In the genomic region with DNA sequence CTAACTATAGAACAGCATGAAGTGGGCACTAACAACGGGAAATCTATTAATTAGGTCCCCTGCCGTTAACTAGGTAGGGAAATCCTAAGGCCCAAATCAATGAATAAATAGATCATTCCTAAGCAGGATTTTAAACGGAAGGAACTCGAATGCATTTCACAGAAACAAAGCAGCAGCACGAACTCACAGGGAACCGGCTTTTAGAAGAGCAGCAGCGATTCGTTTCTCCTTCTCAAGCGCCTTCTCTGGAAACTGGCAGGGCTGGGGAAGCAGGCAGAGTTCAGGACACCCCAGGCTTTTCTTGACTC, we compare ENCODE assay signal across 7 cellular contexts. TPM values are rescaled to one million over a fixed set of nuclear protein-coding genes. Genes with fewer than 3 reads are reported as not detected.
DNase-seq lines count a peak whose midpoint lies in the region; ATAC-seq and TF ChIP-seq lines count a peak whose summit lies in the region.

No MANE protein-coding gene starts in this region.

- H3K9me3 ChIP-seq in KOPT-K1 (ENCODE audit: insufficient read depth, low read length, poor library complexity, severe bottlenecking): peaks cover 32% of the 10 kb centered on the region
- no peaks in the 10 kb centered on the region for H3K9me3 ChIP-seq in sigmoid colon

- intact Hi-C loops in sigmoid colon (cut with DNase I): loop anchor here (2.0 to 10.0 kb wide), 2 partner anchors 38 to 440 kb away; a partner anchor contains a TSS

- H3K27me3 ChIP-seq in sigmoid colon: no peaks in the 10 kb centered on the region

- peak; percentile 52 for DNase-seq in GM03348 (ENCODE audit: low spot score)
- DNase-seq in activated T-cell treated with anti-CD3 and anti-CD28 coated beads, Interleukin-2, amount 50 U/mL, for 4 hours: no peak
- DNase-seq in hepatic stellate cell (ENCODE audit: low spot score): peak; percentile 41
- no peak for DNase-seq in sigmoid colon

- H3K4me1 Mint-ChIP-seq in activated T-cell treated with anti-CD3 and anti-CD28 coated beads, Interleukin-2, amount 50 U/mL, for 4 hours (ENCODE audit: low read depth): peaks cover 33% of the 10 kb centered on the region

- peaks cover 2 to 25% (median 19%) of the 10 kb centered on the region in 4 donors for H3K4me1 ChIP-seq in sigmoid colon

- no peak for TF ChIP-seq CTCF in sigmoid colon (IDR thresholded peaks at IDR 0.05)

- TF ChIP-seq EP300 in sigmoid colon (IDR thresholded peaks at IDR 0.05): no peak

- peak in 1 of 2 donors; percentile 8 for ATAC-seq in activated T-cell treated with anti-CD3 and anti-CD28 coated beads, Interleukin-2, amount 50 U/mL, for 4 hours
- ATAC-seq in HG03139 (IDR thresholded peaks at IDR 0.05; ENCODE audit: unreplicated experiment): no peak
- no peak for ATAC-seq in GM19023 (IDR thresholded peaks at IDR 0.05; ENCODE audit: unreplicated experiment)

- H3K4me3 Mint-ChIP-seq in activated T-cell treated with anti-CD3 and anti-CD28 coated beads, Interleukin-2, amount 50 U/mL, for 4 hours: peak overlapping the region; percentile 95

- H3K36me3 Mint-ChIP-seq in activated T-cell treated with anti-CD3 and anti-CD28 coated beads, Interleukin-2, amount 50 U/mL, for 4 hours (ENCODE audit: insufficient read depth): peaks cover 9% of the 10 kb centered on the region

- no peaks in the 10 kb centered on the region for H3K27me3 Mint-ChIP-seq in activated T-cell treated with anti-CD3 and anti-CD28 coated beads, Interleukin-2, amount 50 U/mL, for 4 hours (ENCODE audit: low read depth)

- H3K36me3 ChIP-seq in KOPT-K1 (ENCODE audit: insufficient read depth, low read length) (peaks cover 34% of the 10 kb centered on the region), sigmoid colon (peaks cover 0 to 6% (median 3%) of the 10 kb centered on the region in 4 donors)

- H3K4me3 ChIP-seq in sigmoid colon: peak overlapping the region; percentile 72 to 83 (median 78)

- peaks cover 7% of the 10 kb centered on the region for H3K9me3 Mint-ChIP-seq in activated T-cell treated with anti-CD3 and anti-CD28 coated beads, Interleukin-2, amount 50 U/mL, for 4 hours

- no peak for TF ChIP-seq POLR2A in sigmoid colon (IDR thresholded peaks at IDR 0.05)

- 1% methylated on average over 9 of the region's 9 CpGs for whole genome bisulfite sequencing in sigmoid colon, 2 donors

- H3K27ac ChIP-seq in KOPT-K1 (ENCODE audit: low read depth, low read length, poor library complexity, severe bottlenecking) (peak overlapping the region; percentile 91), sigmoid colon (peak overlapping the region; percentile 91 to 94 (median 94))

RNA-seq across cellular contexts. Expression of a gene that starts 0.8 kb away (rescaled TPM):
- 1 to 10 TPM; 4.1 to 4.2 (median 4.1) TPM for total RNA-seq in activated T-cell treated with anti-CD3 and anti-CD28 coated beads, Interleukin-2, amount 50 U/mL, for 4 hours
- 10 to 100 TPM in 3 of 4 donors, 1 to 10 TPM in 1; 8.3 to 26.7 (median 21.9) TPM for total RNA-seq in sigmoid colon
- polyA plus RNA-seq in sigmoid colon: 1 to 10 TPM; 2.1 to 3.5 (median 2.4) TPM

RNA-seq across cellular contexts. Expression of a gene that starts 59.8 kb away (rescaled TPM):
- 1 to 10 TPM in 1 of 3 donors, under 1 TPM in 2; 0.45 to 1.0 (median 0.53) TPM for total RNA-seq in activated T-cell treated with anti-CD3 and anti-CD28 coated beads, Interleukin-2, amount 50 U/mL, for 4 hours
- total RNA-seq in sigmoid colon: 1 to 10 TPM; 6.4 to 8.0 (median 7.1) TPM
- 1 to 10 TPM in 1 of 3 donors, under 1 TPM in 1, not detected in 1; 0.60 to 2.1 TPM for polyA plus RNA-seq in sigmoid colon

RNA-seq across cellular contexts. Expression of a gene that starts 59.9 kb away (rescaled TPM):
- total RNA-seq in activated T-cell treated with anti-CD3 and anti-CD28 coated beads, Interleukin-2, amount 50 U/mL, for 4 hours: 1 to 10 TPM; 1.1 to 1.3 (median 1.3) TPM
- 10 to 100 TPM in 1 of 4 donors, 1 to 10 TPM in 3; 3.1 to 11.4 (median 5.2) TPM for total RNA-seq in sigmoid colon
- polyA plus RNA-seq in sigmoid colon: 1 to 10 TPM; 1.2 to 2.1 (median 1.6) TPM

Comparison
In these comparisons a context has a peak if more than half of its experiments do, and no peak if none do; other contexts are left out.
1. DNase-seq: peak in GM03348 (single experiment) and hepatic stellate cell (single experiment); none in activated T-cell treated with anti-CD3 and anti-CD28 coated beads, Interleukin-2, amount 50 U/mL, for 4 hours (single experiment) and sigmoid colon (single experiment).